8 cellular contexts compared by ENCODE assay signal in the genomic region with DNA sequence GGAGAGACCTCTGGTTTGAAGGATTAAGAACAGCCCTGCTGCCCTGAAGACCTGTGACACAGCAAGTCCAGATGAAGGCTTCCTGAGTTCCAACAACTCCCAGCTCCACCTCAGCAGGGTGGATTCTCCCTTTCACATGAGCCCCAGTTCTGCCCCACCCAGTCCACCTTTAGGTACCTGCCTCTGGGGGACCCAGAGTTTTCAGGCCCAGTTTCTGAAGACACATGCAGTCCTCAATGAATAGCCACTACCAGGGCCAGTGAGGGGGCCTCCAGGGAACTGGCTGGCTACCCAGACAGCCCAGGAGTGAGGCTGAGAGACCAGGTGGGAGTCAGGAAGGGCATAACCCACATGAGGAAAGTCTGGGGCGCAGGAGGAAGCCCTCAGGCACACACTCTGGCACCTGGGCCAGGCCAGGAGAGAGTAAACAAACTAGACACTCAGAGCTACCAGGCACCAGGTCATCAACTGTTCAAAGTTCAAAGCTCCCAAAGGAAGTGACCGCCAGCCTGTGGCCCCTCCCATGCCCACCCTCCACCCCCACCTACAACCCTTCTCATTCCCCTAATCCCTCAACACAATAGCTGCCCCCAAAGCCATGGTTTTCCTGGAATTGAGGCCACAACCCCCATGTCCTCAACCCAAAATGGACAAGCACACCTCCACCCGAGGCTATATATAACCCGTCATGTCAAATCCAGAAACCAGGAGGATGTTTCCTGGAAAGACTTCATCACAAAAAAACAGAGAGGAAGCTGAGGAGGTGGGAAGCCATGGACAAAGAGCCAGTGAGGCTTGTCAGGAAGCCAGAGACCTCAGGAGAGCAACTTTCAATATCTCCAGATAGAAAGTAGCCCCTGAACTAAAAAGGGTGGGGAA. TPM values are rescaled to one million over a fixed set of nuclear protein-coding genes. Genes with fewer than 3 reads are reported as not detected.
DNase-seq lines count a peak whose midpoint lies in the region; TF ChIP-seq lines count a peak whose summit lies in the region.

No MANE protein-coding gene starts in this region.

- CTCF ChIA-PET in RWPE1 (lab: Yijun Ruan, JAX) = interaction anchor here (6.9 kb wide), 1 partner anchor 29 kb away, joined by 81 read pairs; no protein-coding TSS in a partner anchor

- peak; percentile 20 for DNase-seq in DMS153 treated with DMSO at 0.1 percent for 48 hours (lab: John Stamatoyannopoulos, UW; ENCODE audit: unreplicated experiment)
- no peak for DNase-seq in RWPE1 (ENCODE audit: low spot score)
- no peak for DNase-seq in fibroblast of villous mesenchyme (ENCODE audit: low read depth)
- peak; percentile 60 for DNase-seq in posterior vena cava (ENCODE audit: low spot score)
- DNase-seq in occipital lobe (lab: John Stamatoyannopoulos, UW) = no peak
- no peak for DNase-seq in foreskin melanocyte
- no peak for DNase-seq in cerebellar nuclear complex (lab: John Stamatoyannopoulos, UW)
- no peak for DNase-seq in NCI-H1930 (lab: John Stamatoyannopoulos, UW)

- intact Hi-C loops in posterior vena cava (cut with DNase I) = no loop called here

- TF ChIP-seq CTCF in RWPE1 (conservative IDR thresholded peaks at IDR 0.05; ENCODE audit: low read depth) (no peak), fibroblast of villous mesenchyme (IDR thresholded peaks at IDR 0.05; ENCODE audit: insufficient read depth, low read depth, low read length) (no peak)

- peak overlapping the region; percentile 66 for H3K4me3 ChIP-seq in fibroblast of villous mesenchyme (ENCODE audit: low read depth, low read length)

- POLR2A ChIA-PET in RWPE1 (lab: Yijun Ruan, JAX; ENCODE audit: low non-redundant PET) = interaction anchor here (0.7 kb wide), 1 partner anchor 114 kb away, joined by 4 read pairs; no protein-coding TSS in a partner anchor

- H3K27ac ChIP-seq in RWPE1 = peak overlapping the region; percentile 94

RNA-seq across cellular contexts. Expression of a gene that starts 2.1 kb away (rescaled TPM):
- total RNA-seq in fibroblast of villous mesenchyme (59.6 and 61.2 TPM in 2 replicates), posterior vena cava (10 to 100 TPM; 76.3 to 87.9 TPM), occipital lobe (68.5 TPM)

Comparison
In these comparisons a context has a peak if more than half of its experiments do, and no peak if none do; other contexts are left out.
1. DNase-seq: peak in DMS153 treated with DMSO at 0.1 percent for 48 hours (single experiment) and posterior vena cava (single experiment); none in RWPE1 (single experiment), fibroblast of villous mesenchyme (single experiment), occipital lobe (single experiment), foreskin melanocyte (single experiment), cerebellar nuclear complex (0 of 2) and NCI-H1930 (0 of 2).